In genomic region chr13:27450921-27451461, GRCh38 we compare ENCODE assay signal across 8 cellular contexts. TPM values are rescaled to one million over a fixed set of nuclear protein-coding genes. Genes with fewer than 3 reads are reported as not detected.
DNase-seq lines count a peak whose midpoint lies in the region; ATAC-seq, FAIRE-seq and TF ChIP-seq lines count a peak whose summit lies in the region.

No MANE protein-coding gene starts in this region.

- H3K9me3 Mint-ChIP-seq in H9 = no peaks in the 10 kb centered on the region

- H3K79me1 ChIP-seq in H9 (ENCODE audit: insufficient read depth, low read depth, low read length, poor library complexity, severe bottlenecking) = no peaks in the 10 kb centered on the region

- H3K27me3 Mint-ChIP-seq in H9 (ENCODE audit: low read depth) = peaks cover 4% of the 10 kb centered on the region

- POLR2A ChIA-PET in A549 (lab: Yijun Ruan, JAX) = interaction anchor here (0.7 to 1.8 kb wide), 4 partner anchors 9 to 170 kb away, joined by 3 to 6 read pairs (median 4); partner anchors contain the start of gene LNX2

- DNase-seq in A549 (ENCODE audit: low read depth in 1 of 2, low spot score in 1 of 2) = peak in 1 of 2 experiments; percentile 25
- no peak for DNase-seq in H9
- no peak for DNase-seq in RWPE2 (ENCODE audit: low spot score)
- peak; percentile 12 for DNase-seq in brain microvascular endothelial cell
- DNase-seq in retinal pigment epithelial cell (ENCODE audit: low read depth) = peak; percentile 25
- DNase-seq in NCI-H2171 (lab: John Stamatoyannopoulos, UW) = no peak
- DNase-seq in D721Med (ENCODE audit: insufficient read length, low spot score) = no peak

- no peak overlapping the region for H3K23ac ChIP-seq in H9 (ENCODE audit: insufficient read length, low read depth, low read length)

- no peak overlapping the region for H2BK5ac ChIP-seq in H9 (ENCODE audit: insufficient read length, low read length)

- peak overlapping the region; percentile 68 for H3K4me3 ChIP-seq in A549
- H3K4me3 ChIP-seq in RWPE2 (ENCODE audit: severe bottlenecking) = peak overlapping the region; percentile 76
- H3K4me3 ChIP-seq in brain microvascular endothelial cell (ENCODE audit: low read depth, low read length) = peak overlapping the region; percentile 91
- peak overlapping the region; percentile 77 for H3K4me3 ChIP-seq in iPS-18a (ENCODE audit: low read length)
- H3K4me3 ChIP-seq in retinal pigment epithelial cell (ENCODE audit: low read length) = peak overlapping the region; percentile 93

- H4K8ac ChIP-seq in H9 (replicated peaks; ENCODE audit: insufficient read length, low read depth, low read length) = no peak overlapping the region

- no peak overlapping the region for H2AK5ac ChIP-seq in H9 (ENCODE audit: insufficient read length, low read length)

- no peaks in the 10 kb centered on the region for H3K36me3 Mint-ChIP-seq in H9 (ENCODE audit: insufficient read depth in 1 of 3, low read depth in 3 of 3)

- H3K27me3 ChIP-seq in H9 (ENCODE audit: insufficient read depth, low read length) (no peaks in the 10 kb centered on the region), RWPE2 (ENCODE audit: insufficient read depth, poor library complexity, severe bottlenecking) (no peaks in the 10 kb centered on the region), brain microvascular endothelial cell (replicated peaks) (no peaks in the 10 kb centered on the region), iPS-18a (ENCODE audit: control insufficient read depth, insufficient read depth, low read length) (peaks cover 26% of the 10 kb centered on the region)

- no peak overlapping the region for H3T11ph ChIP-seq in H9 (ENCODE audit: low read length)

- no peak overlapping the region; the same call in 1 of the 2 replicates for H3K14ac ChIP-seq in H9 (ENCODE audit: insufficient read depth, low read length)

- CTCF ChIA-PET in A549 (lab: Yijun Ruan, JAX) = interaction anchor here (0.6 to 3.5 kb wide), 5 partner anchors 25 to 521 kb away, joined by 3 to 14 read pairs (median 4); no protein-coding TSS in a partner anchor

- H2BK12ac ChIP-seq in H9 (ENCODE audit: insufficient read length, low read depth, low read length) = no peak overlapping the region

- in situ Hi-C loops in brain microvascular endothelial cell (cut with HindIII; ENCODE audit: low pct_ligation_motif_present, low sequenced_read_pairs) = no loop called here

- no peak for TF ChIP-seq RAD21 in A549 (conservative IDR thresholded peaks at IDR 0.05 in 1 of 2, IDR thresholded peaks at IDR 0.05 in 1 of 2)

- H3K9me3 ChIP-seq in A549 (no peaks in the 10 kb centered on the region), H9 (ENCODE audit: control insufficient read depth, low read depth, low read length) (no peaks in the 10 kb centered on the region), RWPE2 (ENCODE audit: severe bottlenecking) (no peaks in the 10 kb centered on the region), iPS-18a (ENCODE audit: control insufficient read depth, low read depth, low read length) (no peaks in the 10 kb centered on the region)

- peak overlapping the region; percentile 50 for H2BK120ac ChIP-seq in H9 (ENCODE audit: low read depth, low read length, poor library complexity, severe bottlenecking)

- H3K4ac ChIP-seq in H9 (ENCODE audit: low read depth, low read length) = no peak overlapping the region

- TF ChIP-seq EP300 in A549 (IDR thresholded peaks at IDR 0.05) = no peak

- H3K27ac ChIP-seq in A549 (peak overlapping the region; percentile 94 to 97), H9 (ENCODE audit: insufficient read length, low read depth, low read length) (peak overlapping the region; percentile 9), RWPE2 (ENCODE audit: poor library complexity, severe bottlenecking) (peak overlapping the region; percentile 90), brain microvascular endothelial cell (peak overlapping the region; percentile 93), iPS-18a (ENCODE audit: low read length) (no peak overlapping the region)

- H3K4me2 ChIP-seq in A549 (peak overlapping the region; percentile 69), H9 (ENCODE audit: insufficient read depth, insufficient read length, low read length) (peak overlapping the region; percentile 86)

- FAIRE-seq in A549 (lab: Jason Lieb, UNC) (no peak), D721Med (lab: Jason Lieb, UNC) (no peak)

- H3K36me3 ChIP-seq in RWPE2 (ENCODE audit: low read depth) (no peaks in the 10 kb centered on the region), brain microvascular endothelial cell (replicated peaks) (no peaks in the 10 kb centered on the region), iPS-18a (ENCODE audit: control insufficient read depth, low read depth, low read length) (no peaks in the 10 kb centered on the region)

- no peaks in the 10 kb centered on the region for H4K20me1 ChIP-seq in H9 (ENCODE audit: control insufficient read depth, insufficient read depth, insufficient read length)

- peaks cover 11% of the 10 kb centered on the region for H3K23me2 ChIP-seq in H9 (ENCODE audit: insufficient read length, low read depth, low read length, poor library complexity, severe bottlenecking)

- ATAC-seq in A549 = peak in 1 of 2 experiments; percentile 46; a peak in 4 of 6 replicates
- ATAC-seq in RWPE2 (ENCODE audit: low read depth) = peak; percentile 7; the same call in 1 of the 3 replicates

- H3K4me3 Mint-ChIP-seq in H9 = peak overlapping the region; percentile 85 to 92

- no peak overlapping the region for H4K5ac ChIP-seq in H9 (ENCODE audit: insufficient read length, low read depth, low read length)

- no peaks in the 10 kb centered on the region; the same call in 1 of the 2 replicates for H3K79me2 ChIP-seq in H9 (ENCODE audit: insufficient read depth, low read length)

- H3K9ac ChIP-seq in H9 (ENCODE audit: extremely low read depth, insufficient read length, low read length) (peak overlapping the region; percentile 40), iPS-18a (ENCODE audit: low read length) (peak overlapping the region; percentile 68)

- H3K4me1 Mint-ChIP-seq in H9 = peaks cover 23 to 29% of the 10 kb centered on the region in 2 experiments

- H3K27ac Mint-ChIP-seq in H9 = peak overlapping the region; percentile 91 to 95 (median 92); a peak in 5 of 7 replicates

- H3K4me1 ChIP-seq in A549 (peaks cover 11% of the 10 kb centered on the region; the same call in 2 of the 3 replicates), H9 (ENCODE audit: insufficient read depth, low read length) (no peaks in the 10 kb centered on the region; the same call in none of the 2 replicates), RWPE2 (ENCODE audit: insufficient read depth, poor library complexity, severe bottlenecking) (peaks cover 7% of the 10 kb centered on the region), iPS-18a (ENCODE audit: control insufficient read depth, low read depth, low read length) (peaks cover 17% of the 10 kb centered on the region)

- no peak overlapping the region for H2BK20ac ChIP-seq in H9 (ENCODE audit: low read depth, low read length, poor library complexity, severe bottlenecking)

- no peak for TF ChIP-seq POLR2A in A549 (IDR thresholded peaks at IDR 0.05; ENCODE audit: low read length)

- H2BK15ac ChIP-seq in H9 (ENCODE audit: low read depth, low read length) = no peak overlapping the region

- H2AFZ ChIP-seq in H9 (ENCODE audit: low read length) = no peak overlapping the region

- H3K56ac ChIP-seq in H9 (ENCODE audit: insufficient read length, low read depth, low read length) = no peak overlapping the region

- H3K18ac ChIP-seq in H9 (ENCODE audit: insufficient read length, low read depth, low read length) = no peak overlapping the region

- H4K91ac ChIP-seq in H9 (ENCODE audit: insufficient read length, low read depth, low read length) = no peak overlapping the region

- TF ChIP-seq CTCF in A549 (IDR thresholded peaks at IDR 0.05) = no peak
- no peak for TF ChIP-seq CTCF in H9 (conservative IDR thresholded peaks at IDR 0.05)
- no peak for TF ChIP-seq CTCF in RWPE2 (IDR thresholded peaks at IDR 0.05; ENCODE audit: poor library complexity, severe bottlenecking)
- TF ChIP-seq CTCF in brain microvascular endothelial cell (IDR thresholded peaks at IDR 0.05; ENCODE audit: low read depth, low read length, missing control alignments) = peak; percentile 6
- peak; percentile 5 for TF ChIP-seq CTCF in retinal pigment epithelial cell (conservative IDR thresholded peaks at IDR 0.05; ENCODE audit: low read depth, low read length)
- TF ChIP-seq CTCF in D721Med (IDR thresholded peaks at IDR 0.05; ENCODE audit: insufficient read depth, missing control alignments) = no peak

- 2% methylated on average over 24 of the region's 34 CpGs for WGBS in A549 (ENCODE audit: missing lambda C conversion rate)
- no CpG with 5 or more reads among the region's 34 CpGs for WGBS in H9 (ENCODE audit: extremely low coverage, insufficient read length, low lambda C conversion rate)

TF ChIP-seq in A549, 52 proteins besides CTCF, POLR2A, EP300 and RAD21 (continues in another document):
- TF ChIP-seq NPAS2 (CRISPR knock-in tag; IDR thresholded peaks at IDR 0.05; ENCODE audit: borderline replicate concordance) (no peak), SMC3 (IDR thresholded peaks at IDR 0.05) (no peak), MAFK (IDR thresholded peaks at IDR 0.05; ENCODE audit: partially characterized antibody) (peak; percentile 54), FOXS1 (CRISPR knock-in tag; IDR thresholded peaks at IDR 0.05) (no peak), HOXB5 (CRISPR knock-in tag; IDR thresholded peaks at IDR 0.05) (no peak)

RNA-seq across cellular contexts. Expression of gene MTIF3, which starts 0.6 kb away (rescaled TPM):
- polyA plus RNA-seq in A549 (2011; rRNA removed) (50.3 and 61.8 TPM in 2 replicates), A549 (2017; fragmentation: RNase III; extraction: RNeasy Plus Mini Kit Qiagen cat#74134 plus additional on column Dnase treatment) (31.6 to 32.4 TPM (median 31.7 TPM) in 3 replicates)
- polyA plus RNA-seq in A549 (2012; cell fraction: cytosol; rRNA removed) = 13.5 and 15.6 TPM in 2 replicates
- 4.6 and 6.8 TPM in 2 replicates for polyA plus RNA-seq in A549 (2012; cell fraction: nucleus; rRNA removed)
- 7.8 and 12.4 TPM in 2 replicates for polyA minus RNA-seq in A549 (2011; rRNA and poly(A)+ RNA removed)
- 31.6 and 32.3 TPM in 2 replicates for total RNA-seq in H9 (2021)

RNA-seq across cellular contexts. Expression of gene GTF3A, which starts 26.6 kb away (rescaled TPM):
- polyA plus RNA-seq in A549 (2011; rRNA removed) (125 and 132 TPM in 2 replicates), A549 (2017; fragmentation: RNase III; extraction: RNeasy Plus Mini Kit Qiagen cat#74134 plus additional on column Dnase treatment) (93.1 to 99.6 TPM (median 93.4 TPM) in 3 replicates)
- 70.0 and 94.7 TPM in 2 replicates for polyA plus RNA-seq in A549 (2012; cell fraction: cytosol; rRNA removed)
- 45.4 and 53.6 TPM in 2 replicates for polyA plus RNA-seq in A549 (2012; cell fraction: nucleus; rRNA removed)
- polyA minus RNA-seq in A549 (2011; rRNA and poly(A)+ RNA removed) = 38.5 and 41.4 TPM in 2 replicates
- 70.0 and 70.5 TPM in 2 replicates for total RNA-seq in H9 (2021)

Comparison
In these comparisons a context has a peak if more than half of its experiments do, and no peak if none do; other contexts are left out.
1. DNase-seq: peak in brain microvascular endothelial cell (single experiment) and retinal pigment epithelial cell (single experiment); none in H9 (single experiment), RWPE2 (single experiment), NCI-H2171 (single experiment) and D721Med (single experiment).
2. CTCF ChIP-seq: peak in brain microvascular endothelial cell (single experiment) and retinal pigment epithelial cell (single experiment); none in A549 (single experiment), H9 (single experiment), RWPE2 (single experiment) and D721Med (single experiment).
3. Peak in every context shown above with its lines, with median percentiles within 50 percentile points of each other: H3K4me3 ChIP-seq.